Comparison of ENCODE assay signal across 1 cellular context in the genomic region with DNA sequence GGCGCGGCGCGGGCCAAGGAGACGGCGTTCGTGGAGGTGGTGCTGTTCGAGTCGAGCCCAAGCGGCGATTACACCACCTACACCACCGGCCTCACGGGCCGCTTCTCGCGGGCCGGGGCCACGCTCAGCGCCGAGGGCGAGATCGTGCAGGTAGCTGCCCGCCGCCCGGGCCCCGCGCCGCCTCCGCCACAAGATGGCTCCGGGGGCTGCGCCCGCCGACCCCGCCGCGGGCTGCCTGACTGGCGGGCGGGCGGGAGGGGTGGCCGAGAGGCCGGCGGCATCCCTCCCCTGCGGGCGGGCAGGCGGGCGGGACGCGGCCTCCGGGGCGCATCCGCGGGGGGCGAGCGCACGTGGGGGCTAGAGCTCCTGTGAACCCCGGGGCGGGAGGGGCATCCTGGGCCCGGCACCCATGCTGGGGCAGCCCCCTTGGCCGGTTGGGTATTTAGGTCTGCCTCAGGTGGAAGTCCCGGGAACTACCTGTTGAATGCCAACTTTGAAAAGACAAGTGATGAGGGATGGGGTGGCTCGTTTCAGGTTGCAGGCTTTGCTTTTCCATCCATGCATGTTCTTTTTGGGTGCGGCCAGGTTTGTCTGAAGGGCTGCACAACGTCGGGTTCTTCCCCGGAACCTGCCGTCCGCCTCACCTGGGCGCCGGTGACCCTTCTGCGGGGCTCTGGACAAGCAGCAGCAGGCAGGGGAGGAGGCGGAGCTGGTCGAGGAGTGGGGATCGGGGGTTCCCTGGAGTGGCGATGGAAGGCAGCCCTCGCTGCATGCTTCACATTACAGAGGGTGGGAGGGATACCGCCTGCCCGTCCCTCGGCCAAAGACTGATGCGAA.
TF ChIP-seq lines count a peak whose summit lies in the region.

No MANE protein-coding gene starts in this region.

TF ChIP-seq in WTC11, 78 proteins besides CTCF, POLR2A, EP300 and RAD21 (continued from another document):
- TF ChIP-seq, protein P1, sequence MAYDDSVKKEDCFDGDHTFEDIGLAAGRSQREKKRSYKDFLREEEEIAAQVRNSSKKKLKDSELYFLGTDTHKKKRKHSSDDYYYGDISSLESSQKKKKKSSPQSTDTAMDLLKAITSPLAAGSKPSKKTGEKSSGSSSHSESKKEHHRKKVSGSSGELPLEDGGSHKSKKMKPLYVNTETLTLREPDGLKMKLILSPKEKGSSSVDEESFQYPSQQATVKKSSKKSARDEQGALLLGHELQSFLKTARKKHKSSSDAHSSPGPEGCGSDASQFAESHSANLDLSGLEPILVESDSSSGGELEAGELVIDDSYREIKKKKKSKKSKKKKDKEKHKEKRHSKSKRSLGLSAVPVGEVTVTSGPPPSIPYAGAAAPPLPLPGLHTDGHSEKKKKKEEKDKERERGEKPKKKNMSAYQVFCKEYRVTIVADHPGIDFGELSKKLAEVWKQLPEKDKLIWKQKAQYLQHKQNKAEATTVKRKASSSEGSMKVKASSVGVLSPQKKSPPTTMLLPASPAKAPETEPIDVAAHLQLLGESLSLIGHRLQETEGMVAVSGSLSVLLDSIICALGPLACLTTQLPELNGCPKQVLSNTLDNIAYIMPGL (CRISPR knock-in tag; IDR thresholded peaks at IDR 0.05) = peak; percentile 44; the same call in 1 of the 2 replicates
- TF ChIP-seq RELA (CRISPR knock-in tag; IDR thresholded peaks at IDR 0.05; ENCODE audit: borderline replicate concordance) = no peak
- TF ChIP-seq, protein P2, sequence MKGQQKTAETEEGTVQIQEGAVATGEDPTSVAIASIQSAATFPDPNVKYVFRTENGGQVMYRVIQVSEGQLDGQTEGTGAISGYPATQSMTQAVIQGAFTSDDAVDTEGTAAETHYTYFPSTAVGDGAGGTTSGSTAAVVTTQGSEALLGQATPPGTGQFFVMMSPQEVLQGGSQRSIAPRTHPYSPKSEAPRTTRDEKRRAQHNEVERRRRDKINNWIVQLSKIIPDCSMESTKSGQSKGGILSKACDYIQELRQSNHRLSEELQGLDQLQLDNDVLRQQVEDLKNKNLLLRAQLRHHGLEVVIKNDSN (CRISPR knock-in tag; IDR thresholded peaks at IDR 0.05) = 0 out of 2 replicates have a peak, but pooled peaks have one; percentile 15
- no peak for TF ChIP-seq ZNF532 (CRISPR knock-in tag; IDR thresholded peaks at IDR 0.05; ENCODE audit: borderline replicate concordance)
- no peak for TF ChIP-seq NR3C1 (CRISPR knock-in tag; conservative IDR thresholded peaks at IDR 0.05; ENCODE audit: low read depth)
- no peak for TF ChIP-seq HMGA2 (CRISPR knock-in tag; IDR thresholded peaks at IDR 0.05)
- no peak for TF ChIP-seq ATF6 (CRISPR knock-in tag; IDR thresholded peaks at IDR 0.05)
- 0 out of 2 replicates have a peak, but pooled peaks have one; percentile 36 for TF ChIP-seq CREM (CRISPR knock-in tag; IDR thresholded peaks at IDR 0.05)
- TF ChIP-seq ESRRA (CRISPR knock-in tag; IDR thresholded peaks at IDR 0.05; ENCODE audit: borderline replicate concordance) = no peak
- no peak for TF ChIP-seq IRF2 (CRISPR knock-in tag; IDR thresholded peaks at IDR 0.05; ENCODE audit: borderline replicate concordance, low read depth)
- peak; percentile 27; the same call in 1 of the 2 replicates for TF ChIP-seq ZNF423 (CRISPR knock-in tag; IDR thresholded peaks at IDR 0.05)
- TF ChIP-seq, protein P3, sequence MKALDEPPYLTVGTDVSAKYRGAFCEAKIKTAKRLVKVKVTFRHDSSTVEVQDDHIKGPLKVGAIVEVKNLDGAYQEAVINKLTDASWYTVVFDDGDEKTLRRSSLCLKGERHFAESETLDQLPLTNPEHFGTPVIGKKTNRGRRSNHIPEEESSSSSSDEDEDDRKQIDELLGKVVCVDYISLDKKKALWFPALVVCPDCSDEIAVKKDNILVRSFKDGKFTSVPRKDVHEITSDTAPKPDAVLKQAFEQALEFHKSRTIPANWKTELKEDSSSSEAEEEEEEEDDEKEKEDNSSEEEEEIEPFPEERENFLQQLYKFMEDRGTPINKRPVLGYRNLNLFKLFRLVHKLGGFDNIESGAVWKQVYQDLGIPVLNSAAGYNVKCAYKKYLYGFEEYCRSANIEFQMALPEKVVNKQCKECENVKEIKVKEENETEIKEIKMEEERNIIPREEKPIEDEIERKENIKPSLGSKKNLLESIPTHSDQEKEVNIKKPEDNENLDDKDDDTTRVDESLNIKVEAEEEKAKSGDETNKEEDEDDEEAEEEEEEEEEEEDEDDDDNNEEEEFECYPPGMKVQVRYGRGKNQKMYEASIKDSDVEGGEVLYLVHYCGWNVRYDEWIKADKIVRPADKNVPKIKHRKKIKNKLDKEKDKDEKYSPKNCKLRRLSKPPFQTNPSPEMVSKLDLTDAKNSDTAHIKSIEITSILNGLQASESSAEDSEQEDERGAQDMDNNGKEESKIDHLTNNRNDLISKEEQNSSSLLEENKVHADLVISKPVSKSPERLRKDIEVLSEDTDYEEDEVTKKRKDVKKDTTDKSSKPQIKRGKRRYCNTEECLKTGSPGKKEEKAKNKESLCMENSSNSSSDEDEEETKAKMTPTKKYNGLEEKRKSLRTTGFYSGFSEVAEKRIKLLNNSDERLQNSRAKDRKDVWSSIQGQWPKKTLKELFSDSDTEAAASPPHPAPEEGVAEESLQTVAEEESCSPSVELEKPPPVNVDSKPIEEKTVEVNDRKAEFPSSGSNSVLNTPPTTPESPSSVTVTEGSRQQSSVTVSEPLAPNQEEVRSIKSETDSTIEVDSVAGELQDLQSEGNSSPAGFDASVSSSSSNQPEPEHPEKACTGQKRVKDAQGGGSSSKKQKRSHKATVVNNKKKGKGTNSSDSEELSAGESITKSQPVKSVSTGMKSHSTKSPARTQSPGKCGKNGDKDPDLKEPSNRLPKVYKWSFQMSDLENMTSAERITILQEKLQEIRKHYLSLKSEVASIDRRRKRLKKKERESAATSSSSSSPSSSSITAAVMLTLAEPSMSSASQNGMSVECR (CRISPR knock-in tag; IDR thresholded peaks at IDR 0.05; ENCODE audit: borderline replicate concordance) = peak; percentile 45; the same call in 1 of the 2 replicates
TF ChIP-seq in WTC11: peak in this region for 6.
